Comparison of ENCODE assay signal across 8 cellular contexts in the genomic region with DNA sequence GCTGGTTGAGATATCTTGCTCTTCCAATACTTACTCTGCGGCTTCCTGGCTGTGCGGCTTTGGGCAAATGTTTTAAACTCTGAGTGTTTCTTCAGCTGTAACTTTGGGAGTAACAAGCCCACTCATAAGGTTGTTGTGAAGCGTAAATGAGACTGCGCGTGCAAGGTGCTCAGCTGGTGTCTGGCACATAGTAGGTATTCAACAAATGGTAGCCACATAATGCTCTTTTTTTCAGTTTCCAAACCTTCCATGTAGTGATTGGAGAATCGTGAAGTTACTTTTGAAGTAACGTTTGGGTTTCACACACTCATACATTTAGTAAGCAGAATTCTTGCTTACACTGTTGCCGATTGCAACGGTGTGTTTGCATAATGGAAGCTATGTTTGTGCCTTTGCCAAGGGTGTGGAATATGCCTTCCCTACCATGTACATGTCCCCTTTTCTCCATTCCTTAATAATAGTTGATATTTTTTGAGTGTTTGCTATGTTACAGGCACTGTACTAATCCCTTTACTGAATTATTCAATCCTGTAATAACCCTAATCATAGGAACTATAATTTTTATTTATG. TPM values are rescaled to one million over a fixed set of nuclear protein-coding genes. Genes with fewer than 3 reads are reported as not detected.
DNase-seq lines count a peak whose midpoint lies in the region; TF ChIP-seq lines count a peak whose summit lies in the region.

No MANE protein-coding gene starts in this region.

- H3K4me3 ChIP-seq in astrocyte of the cerebellum (ENCODE audit: low read depth, low read length) (peak overlapping the region; percentile 66), lower leg skin (ENCODE audit: low read depth, poor library complexity, severe bottlenecking) (peak overlapping the region; percentile 84)

- in situ Hi-C loops in astrocyte of the cerebellum (cut with HindIII; ENCODE audit: low sequenced_read_pairs), result no loop called here

- peak overlapping the region; percentile 93 for H3K27ac Mint-ChIP-seq in activated naive CD4-positive, alpha-beta T cell treated with anti-CD3 and anti-CD28 coated beads, Interleukin-2, amount 50 U/mL, for 24 hours
- peak overlapping the region; percentile 95 for H3K27ac Mint-ChIP-seq in type B pancreatic cell

- TF ChIP-seq POLR2A in lower leg skin (IDR thresholded peaks at IDR 0.05), result no peak

- no peaks in the 10 kb centered on the region for H3K9me3 Mint-ChIP-seq in activated naive CD4-positive, alpha-beta T cell treated with anti-CD3 and anti-CD28 coated beads, Interleukin-2, amount 50 U/mL, for 24 hours
- H3K9me3 Mint-ChIP-seq in type B pancreatic cell, result no peaks in the 10 kb centered on the region

- no peak for DNase-seq in activated naive CD4-positive, alpha-beta T cell treated with Interleukin-2 at 50 U/mL for 16 hours
- DNase-seq in astrocyte of the cerebellum (ENCODE audit: low read depth), result no peak
- DNase-seq in lower leg skin (ENCODE audit: low spot score in 2 of 2), result no peak
- DNase-seq in type B pancreatic cell (ENCODE audit: extremely low spot score, unreplicated experiment), result no peak
- no peak for DNase-seq in activated CD4-positive, CD25-positive, alpha-beta regulatory T cell treated with anti-CD3 and anti-CD28 coated beads, Interleukin-2, amount 50 U/mL, for 72 hours
- no peak for DNase-seq in stimulated activated naive CD4-positive, alpha-beta T cell (lab: John Stamatoyannopoulos, UW)
- DNase-seq in DMS79 (lab: John Stamatoyannopoulos, UW), result no peak

- no peak for TF ChIP-seq CTCF in astrocyte of the cerebellum (IDR thresholded peaks at IDR 0.05; ENCODE audit: low read depth, low read length, missing control alignments)
- no peak for TF ChIP-seq CTCF in lower leg skin (IDR thresholded peaks at IDR 0.05)
- TF ChIP-seq CTCF in type B pancreatic cell (conservative IDR thresholded peaks at IDR 0.05), result no peak

- 6 to 10% methylated on average over 9 of the region's 9 CpGs for WGBS in lower leg skin, 2 donors

- H3K4me1 Mint-ChIP-seq in activated naive CD4-positive, alpha-beta T cell treated with anti-CD3 and anti-CD28 coated beads, Interleukin-2, amount 50 U/mL, for 24 hours, result peaks cover 41% of the 10 kb centered on the region
- peaks cover 5% of the 10 kb centered on the region for H3K4me1 Mint-ChIP-seq in type B pancreatic cell (ENCODE audit: unreplicated experiment)

- intact Hi-C loops in lower leg skin (cut with DNase I; ENCODE audit: low total_unique reads), result loop anchor here (10.0 kb wide), 2 partner anchors 87 to 387 kb away; partner anchors contain the start of gene TMEM11

- H3K27me3 Mint-ChIP-seq in activated naive CD4-positive, alpha-beta T cell treated with anti-CD3 and anti-CD28 coated beads, Interleukin-2, amount 50 U/mL, for 24 hours, result no peaks in the 10 kb centered on the region
- H3K27me3 Mint-ChIP-seq in type B pancreatic cell, result peaks cover 16% of the 10 kb centered on the region

- no peaks in the 10 kb centered on the region for H3K36me3 Mint-ChIP-seq in activated naive CD4-positive, alpha-beta T cell treated with anti-CD3 and anti-CD28 coated beads, Interleukin-2, amount 50 U/mL, for 24 hours
- peaks cover 4% of the 10 kb centered on the region for H3K36me3 Mint-ChIP-seq in type B pancreatic cell

- H3K4me3 Mint-ChIP-seq in activated naive CD4-positive, alpha-beta T cell treated with anti-CD3 and anti-CD28 coated beads, Interleukin-2, amount 50 U/mL, for 24 hours, result peak overlapping the region; percentile 97
- peak overlapping the region; percentile 95 for H3K4me3 Mint-ChIP-seq in type B pancreatic cell

RNA-seq across cellular contexts. Expression of gene DHRS7B, which starts 0.8 kb away (rescaled TPM):
- 10 to 100 TPM; 35.2 to 59.4 (median 39.6) TPM for total RNA-seq in lower leg skin
- total RNA-seq in type B pancreatic cell (ENCODE audit: low replicate concordance), result 17.5 and 24.5 TPM in 2 replicates
